Comparison of ENCODE assay signal across 9 cellular contexts in genomic region chr11:697811-698311, GRCh38. TPM values are rescaled to one million over a fixed set of nuclear protein-coding genes. Genes with fewer than 3 reads are reported as not detected.
DNase-seq lines count a peak whose midpoint lies in the region; ATAC-seq and TF ChIP-seq lines count a peak whose summit lies in the region.
"Had no signal": no experiment of that assay in that cellular context is flagged by ENCODE, and none has a peak within 500 bp of the region (broad histone marks: within the 10 kb centered on the region; RNA-seq: fewer than 3 reads in every experiment).

No MANE protein-coding gene starts in this region.

- no peak overlapping the region for H3K9ac ChIP-seq in HUES48 (ENCODE audit: low read depth, low read length)
- H3K9ac ChIP-seq: KMS-11 had no signal

- peak overlapping the region; percentile 88 for H3K27ac ChIP-seq in HUES48 (ENCODE audit: low read depth, low read length)
- peak overlapping the region; percentile 64 for H3K27ac ChIP-seq in mesodermal cell (ENCODE audit: low read depth, low read length, severe bottlenecking)
- H3K27ac ChIP-seq: KMS-11 had no signal

- H3K36me3 ChIP-seq in HUES48 (ENCODE audit: control insufficient read depth, insufficient read depth, low read length) (peaks cover 15% of the 10 kb centered on the region), mesodermal cell (ENCODE audit: control insufficient read depth, insufficient read depth, low read length) (peaks cover 26% of the 10 kb centered on the region)

- H3K4me3 ChIP-seq in HUES48 (ENCODE audit: low read depth, low read length) (0 out of 2 replicates have a peak overlapping the region, but pooled peaks have one; percentile 6), astrocyte of the spinal cord (ENCODE audit: low read depth, low read length) (no peak overlapping the region), mesodermal cell (ENCODE audit: extremely low read depth, insufficient read depth, low read length, poor library complexity, severe bottlenecking) (peak overlapping the region; percentile 1)

- no peak for TF ChIP-seq CTCF in astrocyte of the spinal cord (IDR thresholded peaks at IDR 0.05; ENCODE audit: low read depth, low read length)

- H3K4me1 ChIP-seq in HUES48 (ENCODE audit: control insufficient read depth, insufficient read depth, low read length) (peaks cover 25% of the 10 kb centered on the region), mesodermal cell (ENCODE audit: control insufficient read depth, insufficient read depth, low read length, poor library complexity, severe bottlenecking) (peaks cover 40% of the 10 kb centered on the region)

- DNase-seq in ACHN (peak; percentile 65), astrocyte of the spinal cord (ENCODE audit: low read depth, low spot score) (peak; percentile 55), NCI-H748 treated with DMSO at 0.1 percent for 48 hours (lab: John Stamatoyannopoulos, UW) (no peak), KG1 (lab: John Stamatoyannopoulos, UW) (no peak)

- H3K27me3 ChIP-seq in HUES48 (ENCODE audit: control insufficient read depth, insufficient read depth, low read length): no peaks in the 10 kb centered on the region

- WGBS in mesodermal cell (ENCODE audit: insufficient coverage in 2 of 2), 2 experiments: 56 to 62% methylated on average over 9 to 10 of the region's 11 CpGs

- no peaks in the 10 kb centered on the region for H3K9me3 ChIP-seq in HUES48 (ENCODE audit: control insufficient read depth, insufficient read depth, low read length)
- no peaks in the 10 kb centered on the region for H3K9me3 ChIP-seq in mesodermal cell (ENCODE audit: control insufficient read depth, low read length)

- in situ Hi-C loops in ACHN (cut with HindIII; ENCODE audit: low pct_ligation_motif_present, low pct_unique_long_range_greater_than_20kb, low sequenced_read_pairs) (no loop called here), astrocyte of the spinal cord (cut with HindIII; ENCODE audit: low sequenced_read_pairs) (no loop called here)

- ATAC-seq in HG03342 (IDR thresholded peaks at IDR 0.05; ENCODE audit: unreplicated experiment) (no peak), HG02798 (IDR thresholded peaks at IDR 0.05; ENCODE audit: poor library complexity, unreplicated experiment) (no peak)

RNA-seq across cellular contexts. Expression of gene TMEM80, which starts 2.2 kb away (rescaled TPM):
- polyA plus RNA-seq in mesodermal cell (2013, experiment 1 of 2): 21.1 TPM
- polyA plus RNA-seq in mesodermal cell (2013, experiment 2 of 2): 25.6 TPM

RNA-seq across cellular contexts. Expression of gene DEAF1, which starts 2.8 kb away (rescaled TPM):
- 53.4 TPM for polyA plus RNA-seq in mesodermal cell (2013, experiment 1 of 2)
- polyA plus RNA-seq in mesodermal cell (2013, experiment 2 of 2): 38.1 TPM

RNA-seq across cellular contexts. Expression of gene EPS8L2, which starts 8.2 kb away (rescaled TPM):
- polyA plus RNA-seq in mesodermal cell (2013, experiment 1 of 2): 13.7 TPM
- polyA plus RNA-seq in mesodermal cell (2013, experiment 2 of 2): 13.7 TPM

RNA-seq across cellular contexts. Expression of gene TALDO1, which starts 49.4 kb away (rescaled TPM):
- polyA plus RNA-seq in mesodermal cell (2013, experiment 1 of 2): 120 TPM
- 113 TPM for polyA plus RNA-seq in mesodermal cell (2013, experiment 2 of 2)

Comparison
In these comparisons a context has a peak if more than half of its experiments do, and no peak if none do; other contexts are left out.
1. DNase-seq: peak in ACHN (single experiment) and astrocyte of the spinal cord (single experiment); none in NCI-H748 treated with DMSO at 0.1 percent for 48 hours (single experiment) and KG1 (single experiment).